Comparison of ENCODE assay signal across 1 cellular context in genomic region chr1:8170059-8170835, GRCh38.
A peak's percentile ranks its signal among the peaks of the same experiment; 100 is the strongest.
TF ChIP-seq lines count a peak whose summit lies in the region.

No MANE protein-coding gene starts in this region.

TF ChIP-seq in HepG2, 621 proteins besides CTCF, POLR2A, EP300 and RAD21 (continued from another document and continues in another):
- TF ChIP-seq, protein P1, sequence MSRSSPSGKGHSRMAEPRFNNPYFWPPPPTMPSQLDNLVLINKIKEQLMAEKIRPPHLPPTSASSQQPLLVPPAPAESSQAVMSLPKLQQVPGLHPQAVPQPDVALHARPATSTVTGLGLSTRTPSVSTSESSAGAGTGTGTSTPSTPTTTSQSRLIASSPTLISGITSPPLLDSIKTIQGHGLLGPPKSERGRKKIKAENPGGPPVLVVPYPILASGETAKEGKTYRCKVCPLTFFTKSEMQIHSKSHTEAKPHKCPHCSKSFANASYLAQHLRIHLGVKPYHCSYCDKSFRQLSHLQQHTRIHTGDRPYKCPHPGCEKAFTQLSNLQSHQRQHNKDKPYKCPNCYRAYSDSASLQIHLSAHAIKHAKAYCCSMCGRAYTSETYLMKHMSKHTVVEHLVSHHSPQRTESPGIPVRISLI (CRISPR knock-in tag; IDR thresholded peaks at IDR 0.05; ENCODE audit: borderline replicate concordance): peak; percentile 78
- TF ChIP-seq MTF2 (CRISPR knock-in tag; IDR thresholded peaks at IDR 0.05; ENCODE audit: borderline replicate concordance): no peak
- no peak for TF ChIP-seq ZNF138 (CRISPR knock-in tag; IDR thresholded peaks at IDR 0.05; ENCODE audit: low read depth)
- TF ChIP-seq ZNF557 (CRISPR knock-in tag; IDR thresholded peaks at IDR 0.05): no peak
- peak; percentile 99 for TF ChIP-seq ZNF687 (CRISPR knock-in tag; IDR thresholded peaks at IDR 0.05)
- no peak for TF ChIP-seq ZNF253 (CRISPR knock-in tag; IDR thresholded peaks at IDR 0.05; ENCODE audit: borderline replicate concordance)
- no peak for TF ChIP-seq SOX13 (IDR thresholded peaks at IDR 0.05)
- peak in 1 of 2 experiments; percentile 86; a peak in 2 of 4 replicates for TF ChIP-seq SOX13 (CRISPR knock-in tag; conservative IDR thresholded peaks at IDR 0.05 in 1 of 2, IDR thresholded peaks at IDR 0.05 in 1 of 2)
- TF ChIP-seq, protein P2, sequence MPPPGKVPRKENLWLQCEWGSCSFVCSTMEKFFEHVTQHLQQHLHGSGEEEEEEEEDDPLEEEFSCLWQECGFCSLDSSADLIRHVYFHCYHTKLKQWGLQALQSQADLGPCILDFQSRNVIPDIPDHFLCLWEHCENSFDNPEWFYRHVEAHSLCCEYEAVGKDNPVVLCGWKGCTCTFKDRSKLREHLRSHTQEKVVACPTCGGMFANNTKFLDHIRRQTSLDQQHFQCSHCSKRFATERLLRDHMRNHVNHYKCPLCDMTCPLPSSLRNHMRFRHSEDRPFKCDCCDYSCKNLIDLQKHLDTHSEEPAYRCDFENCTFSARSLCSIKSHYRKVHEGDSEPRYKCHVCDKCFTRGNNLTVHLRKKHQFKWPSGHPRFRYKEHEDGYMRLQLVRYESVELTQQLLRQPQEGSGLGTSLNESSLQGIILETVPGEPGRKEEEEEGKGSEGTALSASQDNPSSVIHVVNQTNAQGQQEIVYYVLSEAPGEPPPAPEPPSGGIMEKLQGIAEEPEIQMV (CRISPR knock-in tag; IDR thresholded peaks at IDR 0.05; ENCODE audit: low read depth): peak; percentile 31; the same call in 1 of the 2 replicates
- peak; percentile 93 for TF ChIP-seq SKIL (CRISPR knock-in tag; IDR thresholded peaks at IDR 0.05; ENCODE audit: borderline replicate concordance)
- no peak; the same call in 1 of the 2 replicates for TF ChIP-seq ZNF878 (CRISPR knock-in tag; IDR thresholded peaks at IDR 0.05)
- TF ChIP-seq, protein P3, sequence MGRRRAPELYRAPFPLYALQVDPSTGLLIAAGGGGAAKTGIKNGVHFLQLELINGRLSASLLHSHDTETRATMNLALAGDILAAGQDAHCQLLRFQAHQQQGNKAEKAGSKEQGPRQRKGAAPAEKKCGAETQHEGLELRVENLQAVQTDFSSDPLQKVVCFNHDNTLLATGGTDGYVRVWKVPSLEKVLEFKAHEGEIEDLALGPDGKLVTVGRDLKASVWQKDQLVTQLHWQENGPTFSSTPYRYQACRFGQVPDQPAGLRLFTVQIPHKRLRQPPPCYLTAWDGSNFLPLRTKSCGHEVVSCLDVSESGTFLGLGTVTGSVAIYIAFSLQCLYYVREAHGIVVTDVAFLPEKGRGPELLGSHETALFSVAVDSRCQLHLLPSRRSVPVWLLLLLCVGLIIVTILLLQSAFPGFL (CRISPR knock-in tag; IDR thresholded peaks at IDR 0.05): no peak
- TF ChIP-seq ZNF780A (CRISPR knock-in tag; IDR thresholded peaks at IDR 0.05): no peak
- TF ChIP-seq ZNF280D (CRISPR knock-in tag; IDR thresholded peaks at IDR 0.05): no peak
- TF ChIP-seq ZNF607 (CRISPR knock-in tag; IDR thresholded peaks at IDR 0.05; ENCODE audit: borderline replicate concordance): no peak; the same call in 1 of the 2 replicates
- no peak for TF ChIP-seq TBL1XR1 (IDR thresholded peaks at IDR 0.05; ENCODE audit: borderline replicate concordance, low read length, partially characterized antibody)
- TF ChIP-seq, protein P4, sequence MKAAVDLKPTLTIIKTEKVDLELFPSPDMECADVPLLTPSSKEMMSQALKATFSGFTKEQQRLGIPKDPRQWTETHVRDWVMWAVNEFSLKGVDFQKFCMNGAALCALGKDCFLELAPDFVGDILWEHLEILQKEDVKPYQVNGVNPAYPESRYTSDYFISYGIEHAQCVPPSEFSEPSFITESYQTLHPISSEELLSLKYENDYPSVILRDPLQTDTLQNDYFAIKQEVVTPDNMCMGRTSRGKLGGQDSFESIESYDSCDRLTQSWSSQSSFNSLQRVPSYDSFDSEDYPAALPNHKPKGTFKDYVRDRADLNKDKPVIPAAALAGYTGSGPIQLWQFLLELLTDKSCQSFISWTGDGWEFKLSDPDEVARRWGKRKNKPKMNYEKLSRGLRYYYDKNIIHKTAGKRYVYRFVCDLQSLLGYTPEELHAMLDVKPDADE (CRISPR knock-in tag; IDR thresholded peaks at IDR 0.05): no peak
- TF ChIP-seq ZNF782 (CRISPR knock-in tag; IDR thresholded peaks at IDR 0.05; ENCODE audit: borderline replicate concordance): 0 out of 2 replicates have a peak, but pooled peaks have one; percentile 18
- TF ChIP-seq ESRRA (CRISPR knock-in tag; IDR thresholded peaks at IDR 0.05; ENCODE audit: low read depth): no peak; the same call in 1 of the 2 replicates
- no peak for TF ChIP-seq TEAD3 (CRISPR knock-in tag; optimal IDR thresholded peaks at IDR 0.05; ENCODE audit: borderline replicate concordance)
- TF ChIP-seq RFX1 (IDR thresholded peaks at IDR 0.05): no peak
- TF ChIP-seq ASH2L (IDR thresholded peaks at IDR 0.05; ENCODE audit: insufficient read length, low read depth, low read length): peak; percentile 85
- peak; percentile 34; the same call in 1 of the 2 replicates for TF ChIP-seq NR2F2 (IDR thresholded peaks at IDR 0.05; ENCODE audit: borderline replicate concordance, low read depth)
- TF ChIP-seq, protein P5, sequence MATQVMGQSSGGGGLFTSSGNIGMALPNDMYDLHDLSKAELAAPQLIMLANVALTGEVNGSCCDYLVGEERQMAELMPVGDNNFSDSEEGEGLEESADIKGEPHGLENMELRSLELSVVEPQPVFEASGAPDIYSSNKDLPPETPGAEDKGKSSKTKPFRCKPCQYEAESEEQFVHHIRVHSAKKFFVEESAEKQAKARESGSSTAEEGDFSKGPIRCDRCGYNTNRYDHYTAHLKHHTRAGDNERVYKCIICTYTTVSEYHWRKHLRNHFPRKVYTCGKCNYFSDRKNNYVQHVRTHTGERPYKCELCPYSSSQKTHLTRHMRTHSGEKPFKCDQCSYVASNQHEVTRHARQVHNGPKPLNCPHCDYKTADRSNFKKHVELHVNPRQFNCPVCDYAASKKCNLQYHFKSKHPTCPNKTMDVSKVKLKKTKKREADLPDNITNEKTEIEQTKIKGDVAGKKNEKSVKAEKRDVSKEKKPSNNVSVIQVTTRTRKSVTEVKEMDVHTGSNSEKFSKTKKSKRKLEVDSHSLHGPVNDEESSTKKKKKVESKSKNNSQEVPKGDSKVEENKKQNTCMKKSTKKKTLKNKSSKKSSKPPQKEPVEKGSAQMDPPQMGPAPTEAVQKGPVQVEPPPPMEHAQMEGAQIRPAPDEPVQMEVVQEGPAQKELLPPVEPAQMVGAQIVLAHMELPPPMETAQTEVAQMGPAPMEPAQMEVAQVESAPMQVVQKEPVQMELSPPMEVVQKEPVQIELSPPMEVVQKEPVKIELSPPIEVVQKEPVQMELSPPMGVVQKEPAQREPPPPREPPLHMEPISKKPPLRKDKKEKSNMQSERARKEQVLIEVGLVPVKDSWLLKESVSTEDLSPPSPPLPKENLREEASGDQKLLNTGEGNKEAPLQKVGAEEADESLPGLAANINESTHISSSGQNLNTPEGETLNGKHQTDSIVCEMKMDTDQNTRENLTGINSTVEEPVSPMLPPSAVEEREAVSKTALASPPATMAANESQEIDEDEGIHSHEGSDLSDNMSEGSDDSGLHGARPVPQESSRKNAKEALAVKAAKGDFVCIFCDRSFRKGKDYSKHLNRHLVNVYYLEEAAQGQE (IDR thresholded peaks at IDR 0.05; ENCODE audit: borderline replicate concordance in 1 of 2, low read depth in 1 of 2, low read length in 2 of 2): peak in 1 of 2 experiments; percentile 12; a peak in 1 of 4 replicates
- TF ChIP-seq HNF4G (IDR thresholded peaks at IDR 0.05; ENCODE audit: borderline replicate concordance, low read depth, low read length): peak; percentile 46; the same call in 1 of the 2 replicates
- peak; percentile 83 for TF ChIP-seq HNF4G (CRISPR knock-in tag; IDR thresholded peaks at IDR 0.05; ENCODE audit: borderline replicate concordance, low read depth)
- TF ChIP-seq EED (CRISPR knock-in tag; IDR thresholded peaks at IDR 0.05): no peak
- peak; percentile 42 for TF ChIP-seq FOSL2 (CRISPR knock-in tag; IDR thresholded peaks at IDR 0.05)
- no peak for TF ChIP-seq SIN3B (IDR thresholded peaks at IDR 0.05; ENCODE audit: low read length)
- no peak for TF ChIP-seq TRIM22 (IDR thresholded peaks at IDR 0.05)
- TF ChIP-seq ZBTB3 (CRISPR knock-in tag; IDR thresholded peaks at IDR 0.05; ENCODE audit: borderline replicate concordance, low read depth): peak; percentile 93
- no peak for TF ChIP-seq ZBTB21 (CRISPR knock-in tag; IDR thresholded peaks at IDR 0.05)
- TF ChIP-seq KLF6 (CRISPR knock-in tag; IDR thresholded peaks at IDR 0.05): no peak
- TF ChIP-seq NFYC (CRISPR knock-in tag; IDR thresholded peaks at IDR 0.05): no peak
- no peak for TF ChIP-seq ZNF468 (CRISPR knock-in tag; IDR thresholded peaks at IDR 0.05)
- TF ChIP-seq CCAR2 (optimal IDR thresholded peaks at IDR 0.05; ENCODE audit: low read depth, low read length): no peak
- no peak for TF ChIP-seq AKAP8 (CRISPR knock-in tag; IDR thresholded peaks at IDR 0.05)
- no peak for TF ChIP-seq MBNL3 (CRISPR knock-in tag; conservative IDR thresholded peaks at IDR 0.05)
- TF ChIP-seq ZSCAN22 (CRISPR knock-in tag; IDR thresholded peaks at IDR 0.05): no peak
